ENCODE assay signal across 25 cellular contexts in genomic region chr18:12968619-12969018, GRCh38.
"Had no signal": no experiment of that assay in that cellular context is flagged by ENCODE, and none has a peak within 500 bp of the region (broad histone marks: within the 10 kb centered on the region; RNA-seq: fewer than 3 reads in every experiment).

No MANE protein-coding gene starts in this region.

- DNase-seq: activated CD4-positive, alpha-beta T cell treated with anti-CD3 and anti-CD28 coated beads, Interleukin-2, amount 50 U/mL, for 48 hours; activated naive CD4-positive, alpha-beta T cell; aorta; central memory CD4-positive, alpha-beta T cell; dermis blood vessel endothelial cell; effector CD8-positive, alpha-beta T cell; erythroblast; foreskin fibroblast; kidney; lower lobe of right lung; mesendoderm; naive thymus-derived CD4-positive, alpha-beta T cell; occipital lobe; posterior cingulate gyrus; small intestine; stimulated activated CD4-positive, alpha-beta T cell treated with anti-CD3 and anti-CD28 coated beads, Interleukin-4, amount 100 ng/mL, for 1 hour; T1000; tibial artery had no signal

- H3K9me3 Mint-ChIP-seq: activated T-helper 2 cell treated with anti-CD3 and anti-CD28 coated beads, Interferon-gamma antibody, Interleukin-2, Interleukin-4, amounts not matched to agents 10 μg/mL and 5 μg/mL and 100 μg/mL, durations not matched to agents 14 hours and 24 hours and 36 hours; naive thymus-derived CD4-positive, alpha-beta T cell; neural crest cell; stimulated activated naive CD8-positive, alpha-beta T cell treated with anti-CD3 and anti-CD28 coated beads, Interleukin-15, Interleukin-2, amounts not matched to agents 100 ng/mL and 50 ng/mL, for 24 hours; T-helper 1 cell treated with Interleukin-12 subunit alpha and Interleukin-12 subunit beta and Interleukin-4 antibody, amounts not matched to agents 30 μg/mL and 1 μg/mL, for 36 hours; WTC11 had no signal

- H3K4me3 Mint-ChIP-seq: naive thymus-derived CD4-positive, alpha-beta T cell; neural crest cell; stimulated activated naive CD8-positive, alpha-beta T cell treated with anti-CD3 and anti-CD28 coated beads, Interleukin-15, Interleukin-2, amounts not matched to agents 100 ng/mL and 50 ng/mL, for 24 hours; T-helper 1 cell treated with Interleukin-12 subunit alpha and Interleukin-12 subunit beta and Interleukin-4 antibody, amounts not matched to agents 30 μg/mL and 1 μg/mL, for 36 hours; WTC11 had no signal

- H3K4me3 ChIP-seq: lower lobe of right lung, tibial artery had no signal

- H3K27ac ChIP-seq: lower lobe of right lung, tibial artery had no signal

- H3K27me3 Mint-ChIP-seq: naive thymus-derived CD4-positive, alpha-beta T cell; stimulated activated naive CD8-positive, alpha-beta T cell treated with anti-CD3 and anti-CD28 coated beads, Interleukin-15, Interleukin-2, amounts not matched to agents 100 ng/mL and 50 ng/mL, for 24 hours had no signal

- FAIRE-seq: kidney, small intestine had no signal

- H3K9me3 ChIP-seq: lower lobe of right lung, tibial artery had no signal

- H3K27ac Mint-ChIP-seq: activated T-helper 2 cell treated with anti-CD3 and anti-CD28 coated beads, Interferon-gamma antibody, Interleukin-2, Interleukin-4, amounts not matched to agents 10 μg/mL and 5 μg/mL and 100 μg/mL, durations not matched to agents 14 hours and 24 hours and 36 hours; stimulated activated naive CD8-positive, alpha-beta T cell treated with anti-CD3 and anti-CD28 coated beads, Interleukin-15, Interleukin-2, amounts not matched to agents 100 ng/mL and 50 ng/mL, for 24 hours; T-helper 1 cell treated with Interleukin-12 subunit alpha and Interleukin-12 subunit beta and Interleukin-4 antibody, amounts not matched to agents 30 μg/mL and 1 μg/mL, for 36 hours had no signal

- H3K4me1 ChIP-seq: lower lobe of right lung, tibial artery had no signal

- H3K27me3 ChIP-seq: tibial artery had no signal

- ATAC-seq: left lobe of liver; lower lobe of right lung; naive thymus-derived CD4-positive, alpha-beta T cell; sciatic nerve; WTC11 had no signal

- H3K4me1 Mint-ChIP-seq: neural crest cell, WTC11 had no signal
